20 cellular contexts compared by ENCODE assay signal in genomic region chr12:110548678-110549077, GRCh38. TPM values are rescaled to one million over a fixed set of nuclear protein-coding genes. Genes with fewer than 3 reads are reported as not detected.
A peak's percentile ranks its signal among the peaks of the same experiment; 100 is the strongest.
DNase-seq lines count a peak whose midpoint lies in the region; ATAC-seq, FAIRE-seq and TF ChIP-seq lines count a peak whose summit lies in the region.
"Had no signal": no experiment of that assay in that cellular context is flagged by ENCODE, and none has a peak within 500 bp of the region (broad histone marks: within the 10 kb centered on the region; RNA-seq: fewer than 3 reads in every experiment).

No MANE protein-coding gene starts in this region.

- H3K9me3 Mint-ChIP-seq in activated B cell treated with CpG ODN at 0.5 μM for 24 hours: no peaks in the 10 kb centered on the region
- H3K9me3 Mint-ChIP-seq: activated T-cell treated with anti-CD3 and anti-CD28 coated beads, Interleukin-2, amount 50 U/mL, for 4 hours; T-cell had no signal

- no peaks in the 10 kb centered on the region for H3K27me3 Mint-ChIP-seq in activated B cell treated with CpG ODN at 0.5 μM for 24 hours
- H3K27me3 Mint-ChIP-seq: T-cell had no signal

- TF ChIP-seq CTCF in activated B cell treated with CpG ODN at 0.5 μM for 24 hours (IDR thresholded peaks at IDR 0.05): no peak
- TF ChIP-seq CTCF in foreskin fibroblast (IDR thresholded peaks at IDR 0.05; ENCODE audit: low read depth, low read length): no peak
- TF ChIP-seq CTCF in sigmoid colon (IDR thresholded peaks at IDR 0.05): no peak
- no peak for TF ChIP-seq CTCF in BE2C (IDR thresholded peaks at IDR 0.05; ENCODE audit: low read depth, low read length)

- no peaks in the 10 kb centered on the region for H3K9me3 ChIP-seq in sigmoid colon
- H3K9me3 ChIP-seq in BE2C: no peaks in the 10 kb centered on the region
- H3K9me3 ChIP-seq: testis had no signal

- DNase-seq in EL: peak; percentile 64
- DNase-seq in activated B cell treated with CpG ODN at 0.5 μM for 24 hours: no peak
- peak; percentile 88 to 95 for DNase-seq in foreskin fibroblast
- no peak for DNase-seq in sigmoid colon
- DNase-seq in kidney tubule cell (ENCODE audit: low spot score): no peak
- DNase-seq in RCC 7860 (ENCODE audit: low spot score): no peak
- no peak for DNase-seq in activated CD8-positive, alpha-beta memory T cell treated with anti-CD3 and anti-CD28 coated beads, Interleukin-2, amount 50 U/mL, for 4 hours
- no peak for DNase-seq in BE2C
- DNase-seq: activated CD4-positive, alpha-beta T cell treated with anti-CD3 and anti-CD28 coated beads for 1 hour; activated T-cell treated with anti-CD3 and anti-CD28 coated beads, Interleukin-2, amount 50 U/mL, for 4 hours; mesendoderm; NCI-H1694; NCI-H526; nucleus accumbens; PC-3; T-cell; testis had no signal

- H3K4me1 ChIP-seq in sigmoid colon (peaks cover 0 to 87% (median 66%) of the 10 kb centered on the region in 4 donors), BE2C (no peaks in the 10 kb centered on the region)

- no peak overlapping the region for H3K4me3 ChIP-seq in foreskin fibroblast (ENCODE audit: low read depth in 1 of 2, low read length in 2 of 2)
- no peak overlapping the region for H3K4me3 ChIP-seq in sigmoid colon
- no peak overlapping the region for H3K4me3 ChIP-seq in BE2C (ENCODE audit: low read depth, low read length)
- H3K4me3 ChIP-seq: testis had no signal

- FAIRE-seq in RCC 7860 (lab: Jason Lieb, UNC): no peak
- FAIRE-seq: GM12892 had no signal

- ATAC-seq in activated B cell treated with CpG ODN at 0.5 μM for 24 hours (ENCODE audit: low read depth): no peak
- ATAC-seq: activated T-cell treated with anti-CD3 and anti-CD28 coated beads, Interleukin-2, amount 50 U/mL, for 4 hours; PC-3; T-cell had no signal

- CTCF ChIA-PET in activated B cell treated with CpG ODN at 0.5 μM for 24 hours (lab: Charles Lee): interaction anchor here (1.0 to 3.9 kb wide), 2 partner anchors 52 to 99 kb away, joined by 6 to 32 read pairs; partner anchors contain the start of gene ARPC3

- H3K36me3 ChIP-seq in sigmoid colon: peaks cover 0 to 7% (median 0%) of the 10 kb centered on the region in 4 donors
- peaks cover 31% of the 10 kb centered on the region for H3K36me3 ChIP-seq in BE2C

- intact Hi-C loops in activated B cell treated with CpG ODN at 0.5 μM for 24 hours (cut with micrococcal nuclease): loop anchor here (5.0 kb wide), 1 partner anchor 36 kb away; no protein-coding TSS in a partner anchor
- intact Hi-C loops in sigmoid colon (cut with DNase I): no loop called here

- peaks cover 73% of the 10 kb centered on the region for H3K36me3 Mint-ChIP-seq in activated B cell treated with CpG ODN at 0.5 μM for 24 hours (ENCODE audit: low read depth)

- H3K27ac Mint-ChIP-seq in activated B cell treated with CpG ODN at 0.5 μM for 24 hours: peak overlapping the region; percentile 21
- H3K27ac Mint-ChIP-seq: T-cell had no signal

- H3K27me3 ChIP-seq in sigmoid colon: no peaks in the 10 kb centered on the region
- H3K27me3 ChIP-seq in BE2C: no peaks in the 10 kb centered on the region
- H3K27me3 ChIP-seq: testis had no signal

- no peak overlapping the region for H3K4me3 Mint-ChIP-seq in activated B cell treated with CpG ODN at 0.5 μM for 24 hours
- H3K4me3 Mint-ChIP-seq: activated T-cell treated with anti-CD3 and anti-CD28 coated beads, Interleukin-2, amount 50 U/mL, for 4 hours; T-cell had no signal

- H3K4me1 Mint-ChIP-seq in activated B cell treated with CpG ODN at 0.5 μM for 24 hours: peaks cover 28% of the 10 kb centered on the region

- no peak for TF ChIP-seq EP300 in sigmoid colon (IDR thresholded peaks at IDR 0.05)

- peak overlapping the region; percentile 23 to 88 (median 77) for H3K27ac ChIP-seq in sigmoid colon
- H3K27ac ChIP-seq: C4-2B, KMS-11, testis had no signal

- TF ChIP-seq POLR2A in sigmoid colon (IDR thresholded peaks at IDR 0.05): no peak

- 83 to 86% methylated on average over 7 of the region's 7 CpGs for WGBS in sigmoid colon, 2 donors

- POLR2A ChIA-PET in activated B cell treated with CpG ODN at 0.5 μM for 24 hours (lab: Charles Lee): interaction anchor here (0.6 kb wide), 1 partner anchor 77 kb away, joined by 5 read pairs; no protein-coding TSS in a partner anchor

RNA-seq across cellular contexts. Expression of gene PPTC7, which starts 34.4 kb away (rescaled TPM):
- 34.5 and 40.8 TPM in 2 replicates for total RNA-seq in activated B cell treated with CpG ODN at 0.5 μM for 24 hours
- total RNA-seq in sigmoid colon: 10 to 100 TPM; 19.4 to 30.3 (median 22.5) TPM
- polyA plus RNA-seq in sigmoid colon: 10 to 100 TPM; 16.1 to 24.5 (median 18.6) TPM
- polyA plus RNA-seq in BE2C (2012; ENCODE audit: insufficient read depth, insufficient read length, low read depth): 13.8 TPM

RNA-seq across cellular contexts. Expression of gene RAD9B, which starts 46.5 kb away (rescaled TPM):
- total RNA-seq in activated B cell treated with CpG ODN at 0.5 μM for 24 hours (1.2 and 1.3 TPM in 2 replicates), sigmoid colon (under 1 TPM; 0.41 to 0.71 (median 0.61) TPM)
- under 1 TPM in 2 of 3 donors, not detected in 1; 0.36 to 0.46 TPM for polyA plus RNA-seq in sigmoid colon
- 0.22 TPM for polyA plus RNA-seq in BE2C (2012; ENCODE audit: insufficient read depth, insufficient read length, low read depth)

RNA-seq across cellular contexts. Expression of gene VPS29, which starts 46.8 kb away (rescaled TPM):
- 99.6 and 117 TPM in 2 replicates for total RNA-seq in activated B cell treated with CpG ODN at 0.5 μM for 24 hours
- total RNA-seq in sigmoid colon: 100 to 1,000 TPM; 120 to 209 (median 172) TPM
- 100 to 1,000 TPM; 157 to 281 (median 206) TPM for polyA plus RNA-seq in sigmoid colon
- polyA plus RNA-seq in BE2C (2012; ENCODE audit: insufficient read depth, insufficient read length, low read depth): 50.9 TPM

Comparison
In these comparisons a context has a peak if more than half of its experiments do, and no peak if none do; other contexts are left out.
1. DNase-seq: peak in EL (single experiment) and foreskin fibroblast (2 of 2); none in activated B cell treated with CpG ODN at 0.5 μM for 24 hours (single experiment), sigmoid colon (single experiment), kidney tubule cell (single experiment), RCC 7860 (single experiment), activated CD8-positive, alpha-beta memory T cell treated with anti-CD3 and anti-CD28 coated beads, Interleukin-2, amount 50 U/mL, for 4 hours (single experiment) and BE2C (single experiment).